8 cellular contexts compared by ENCODE assay signal in the genomic region with DNA sequence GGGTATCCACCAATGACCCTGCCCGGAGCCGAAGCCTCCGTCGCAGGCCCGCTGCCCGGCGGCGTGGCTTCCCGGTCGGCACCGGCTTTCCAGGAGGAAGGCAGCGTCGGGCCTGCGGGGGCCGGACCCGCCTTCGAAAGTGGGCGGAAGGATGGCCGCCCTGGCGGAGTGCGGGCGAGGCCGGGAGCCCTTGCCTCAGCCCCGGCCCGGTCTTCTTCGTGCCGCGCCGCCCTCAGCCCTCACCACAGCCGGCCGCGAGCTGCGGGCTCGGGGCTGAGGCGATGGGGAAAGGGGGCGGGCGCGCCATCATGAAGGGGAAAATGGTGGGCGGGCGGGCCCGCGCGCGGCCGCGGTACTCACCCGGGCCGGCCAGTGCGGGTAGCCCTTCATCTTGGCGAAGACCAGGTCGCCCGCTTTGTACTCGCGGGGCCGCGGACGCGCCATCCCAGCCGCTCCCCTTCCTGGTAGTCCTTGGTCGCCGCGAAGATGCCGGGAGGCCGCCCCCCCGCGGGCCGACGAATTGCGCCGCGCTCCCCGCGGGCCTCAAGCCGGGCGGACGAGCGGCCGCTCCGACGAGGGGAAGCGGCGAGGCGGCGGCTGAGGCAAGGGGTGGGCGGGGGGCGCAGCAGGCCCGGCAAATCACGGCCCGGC. TPM values are rescaled to one million over a fixed set of nuclear protein-coding genes. Genes with fewer than 3 reads are reported as not detected.
DNase-seq lines count a peak whose midpoint lies in the region; ATAC-seq and TF ChIP-seq lines count a peak whose summit lies in the region.

No MANE protein-coding gene starts in this region.

- H3K27me3 Mint-ChIP-seq in nephron (ENCODE audit: low read depth) = no peaks in the 10 kb centered on the region

- H3K4me3 Mint-ChIP-seq in nephron = peak overlapping the region in 2 of 3 experiments; percentile 94 to 100

- no peaks in the 10 kb centered on the region for H3K36me3 Mint-ChIP-seq in nephron (ENCODE audit: low read depth)

- H3K27ac Mint-ChIP-seq in nephron = peak overlapping the region in 2 of 3 experiments; percentile 97 to 99

- H3K4me1 Mint-ChIP-seq in nephron = peaks cover 45% of the 10 kb centered on the region

- H3K9me3 Mint-ChIP-seq in nephron = no peaks in the 10 kb centered on the region

- DNase-seq in ACHN (peak; percentile 27), HT1080 (ENCODE audit: low read depth) (peak; percentile 32), activated gamma-delta T cell (lab: John Stamatoyannopoulos, UW) (peak; percentile 26), foreskin melanocyte (peak; percentile 19), NCI-H526 treated with DMSO at 0.1 percent for 48 hours (lab: John Stamatoyannopoulos, UW) (no peak), NCI-H1105 treated with DMSO at 0.1 percent for 48 hours (lab: John Stamatoyannopoulos, UW) (no peak)

- in situ Hi-C loops in ACHN (cut with HindIII; ENCODE audit: low pct_ligation_motif_present, low pct_unique_long_range_greater_than_20kb, low sequenced_read_pairs) = no loop called here

- ATAC-seq in GM18498 (IDR thresholded peaks at IDR 0.05; ENCODE audit: unreplicated experiment) = peak; percentile 28

- no peak for TF ChIP-seq CTCF in nephron (IDR thresholded peaks at IDR 0.05; ENCODE audit: unreplicated experiment in 3 of 3)

RNA-seq across cellular contexts. Expression of a gene that starts 0.5 kb away (rescaled TPM):
- 39.8 and 47.8 TPM in 2 replicates for total RNA-seq in HT1080 (2014; rRNA removed; shearing (Covaris generic))
- 34.5 and 51.3 TPM in 2 replicates for polyA plus RNA-seq in HT1080 (2015; cell fraction: cytosol; rRNA removed)
- 10.5 and 14.4 TPM in 2 replicates for polyA plus RNA-seq in HT1080 (2015; cell fraction: nucleus; rRNA removed)

Comparison
In these comparisons a context has a peak if more than half of its experiments do, and no peak if none do; other contexts are left out.
1. DNase-seq: peak in ACHN (single experiment), HT1080 (single experiment), activated gamma-delta T cell (single experiment) and foreskin melanocyte (single experiment); none in NCI-H526 treated with DMSO at 0.1 percent for 48 hours (single experiment) and NCI-H1105 treated with DMSO at 0.1 percent for 48 hours (single experiment).